Comparison of ENCODE assay signal across 1 cellular context in the genomic region with DNA sequence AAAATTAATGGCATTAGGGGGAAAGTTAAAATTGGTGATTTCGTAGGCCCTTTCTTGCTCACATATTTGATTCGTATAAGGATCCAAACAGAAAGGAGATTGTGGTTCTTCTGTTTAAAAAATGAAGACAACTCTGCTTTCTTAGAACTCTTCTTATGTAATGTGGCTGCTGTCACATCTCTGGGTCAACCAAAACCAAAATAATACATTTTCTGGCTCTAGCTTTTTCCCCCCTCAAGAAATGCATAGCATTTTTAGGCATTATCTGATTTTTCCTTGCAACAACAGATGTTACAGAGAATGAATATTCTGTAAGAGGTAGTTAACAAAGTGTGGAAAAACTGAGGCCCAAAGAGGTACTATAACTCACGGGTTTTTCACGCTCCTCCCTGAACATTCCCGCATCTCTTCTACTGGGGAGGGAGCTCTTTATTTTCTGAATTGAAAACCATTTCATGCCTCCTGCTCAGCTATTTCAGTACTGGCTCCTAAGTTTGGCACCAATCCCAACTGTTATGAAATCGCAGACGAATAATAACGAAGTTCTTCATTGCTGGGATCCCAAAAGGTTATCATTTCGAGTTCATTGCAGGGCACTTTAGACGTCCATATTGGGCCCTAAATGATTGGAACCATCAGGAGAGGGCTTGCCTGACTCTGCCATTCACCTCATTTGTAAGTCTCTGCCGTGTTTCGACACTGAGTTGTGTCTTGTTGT.
TF ChIP-seq lines count a peak whose summit lies in the region.

No MANE protein-coding gene starts in this region.

TF ChIP-seq in H1, 55 proteins besides CTCF, POLR2A, EP300 and RAD21:
- no peak for TF ChIP-seq ASH2L (IDR thresholded peaks at IDR 0.05; ENCODE audit: low read length)
- TF ChIP-seq, protein P1, sequence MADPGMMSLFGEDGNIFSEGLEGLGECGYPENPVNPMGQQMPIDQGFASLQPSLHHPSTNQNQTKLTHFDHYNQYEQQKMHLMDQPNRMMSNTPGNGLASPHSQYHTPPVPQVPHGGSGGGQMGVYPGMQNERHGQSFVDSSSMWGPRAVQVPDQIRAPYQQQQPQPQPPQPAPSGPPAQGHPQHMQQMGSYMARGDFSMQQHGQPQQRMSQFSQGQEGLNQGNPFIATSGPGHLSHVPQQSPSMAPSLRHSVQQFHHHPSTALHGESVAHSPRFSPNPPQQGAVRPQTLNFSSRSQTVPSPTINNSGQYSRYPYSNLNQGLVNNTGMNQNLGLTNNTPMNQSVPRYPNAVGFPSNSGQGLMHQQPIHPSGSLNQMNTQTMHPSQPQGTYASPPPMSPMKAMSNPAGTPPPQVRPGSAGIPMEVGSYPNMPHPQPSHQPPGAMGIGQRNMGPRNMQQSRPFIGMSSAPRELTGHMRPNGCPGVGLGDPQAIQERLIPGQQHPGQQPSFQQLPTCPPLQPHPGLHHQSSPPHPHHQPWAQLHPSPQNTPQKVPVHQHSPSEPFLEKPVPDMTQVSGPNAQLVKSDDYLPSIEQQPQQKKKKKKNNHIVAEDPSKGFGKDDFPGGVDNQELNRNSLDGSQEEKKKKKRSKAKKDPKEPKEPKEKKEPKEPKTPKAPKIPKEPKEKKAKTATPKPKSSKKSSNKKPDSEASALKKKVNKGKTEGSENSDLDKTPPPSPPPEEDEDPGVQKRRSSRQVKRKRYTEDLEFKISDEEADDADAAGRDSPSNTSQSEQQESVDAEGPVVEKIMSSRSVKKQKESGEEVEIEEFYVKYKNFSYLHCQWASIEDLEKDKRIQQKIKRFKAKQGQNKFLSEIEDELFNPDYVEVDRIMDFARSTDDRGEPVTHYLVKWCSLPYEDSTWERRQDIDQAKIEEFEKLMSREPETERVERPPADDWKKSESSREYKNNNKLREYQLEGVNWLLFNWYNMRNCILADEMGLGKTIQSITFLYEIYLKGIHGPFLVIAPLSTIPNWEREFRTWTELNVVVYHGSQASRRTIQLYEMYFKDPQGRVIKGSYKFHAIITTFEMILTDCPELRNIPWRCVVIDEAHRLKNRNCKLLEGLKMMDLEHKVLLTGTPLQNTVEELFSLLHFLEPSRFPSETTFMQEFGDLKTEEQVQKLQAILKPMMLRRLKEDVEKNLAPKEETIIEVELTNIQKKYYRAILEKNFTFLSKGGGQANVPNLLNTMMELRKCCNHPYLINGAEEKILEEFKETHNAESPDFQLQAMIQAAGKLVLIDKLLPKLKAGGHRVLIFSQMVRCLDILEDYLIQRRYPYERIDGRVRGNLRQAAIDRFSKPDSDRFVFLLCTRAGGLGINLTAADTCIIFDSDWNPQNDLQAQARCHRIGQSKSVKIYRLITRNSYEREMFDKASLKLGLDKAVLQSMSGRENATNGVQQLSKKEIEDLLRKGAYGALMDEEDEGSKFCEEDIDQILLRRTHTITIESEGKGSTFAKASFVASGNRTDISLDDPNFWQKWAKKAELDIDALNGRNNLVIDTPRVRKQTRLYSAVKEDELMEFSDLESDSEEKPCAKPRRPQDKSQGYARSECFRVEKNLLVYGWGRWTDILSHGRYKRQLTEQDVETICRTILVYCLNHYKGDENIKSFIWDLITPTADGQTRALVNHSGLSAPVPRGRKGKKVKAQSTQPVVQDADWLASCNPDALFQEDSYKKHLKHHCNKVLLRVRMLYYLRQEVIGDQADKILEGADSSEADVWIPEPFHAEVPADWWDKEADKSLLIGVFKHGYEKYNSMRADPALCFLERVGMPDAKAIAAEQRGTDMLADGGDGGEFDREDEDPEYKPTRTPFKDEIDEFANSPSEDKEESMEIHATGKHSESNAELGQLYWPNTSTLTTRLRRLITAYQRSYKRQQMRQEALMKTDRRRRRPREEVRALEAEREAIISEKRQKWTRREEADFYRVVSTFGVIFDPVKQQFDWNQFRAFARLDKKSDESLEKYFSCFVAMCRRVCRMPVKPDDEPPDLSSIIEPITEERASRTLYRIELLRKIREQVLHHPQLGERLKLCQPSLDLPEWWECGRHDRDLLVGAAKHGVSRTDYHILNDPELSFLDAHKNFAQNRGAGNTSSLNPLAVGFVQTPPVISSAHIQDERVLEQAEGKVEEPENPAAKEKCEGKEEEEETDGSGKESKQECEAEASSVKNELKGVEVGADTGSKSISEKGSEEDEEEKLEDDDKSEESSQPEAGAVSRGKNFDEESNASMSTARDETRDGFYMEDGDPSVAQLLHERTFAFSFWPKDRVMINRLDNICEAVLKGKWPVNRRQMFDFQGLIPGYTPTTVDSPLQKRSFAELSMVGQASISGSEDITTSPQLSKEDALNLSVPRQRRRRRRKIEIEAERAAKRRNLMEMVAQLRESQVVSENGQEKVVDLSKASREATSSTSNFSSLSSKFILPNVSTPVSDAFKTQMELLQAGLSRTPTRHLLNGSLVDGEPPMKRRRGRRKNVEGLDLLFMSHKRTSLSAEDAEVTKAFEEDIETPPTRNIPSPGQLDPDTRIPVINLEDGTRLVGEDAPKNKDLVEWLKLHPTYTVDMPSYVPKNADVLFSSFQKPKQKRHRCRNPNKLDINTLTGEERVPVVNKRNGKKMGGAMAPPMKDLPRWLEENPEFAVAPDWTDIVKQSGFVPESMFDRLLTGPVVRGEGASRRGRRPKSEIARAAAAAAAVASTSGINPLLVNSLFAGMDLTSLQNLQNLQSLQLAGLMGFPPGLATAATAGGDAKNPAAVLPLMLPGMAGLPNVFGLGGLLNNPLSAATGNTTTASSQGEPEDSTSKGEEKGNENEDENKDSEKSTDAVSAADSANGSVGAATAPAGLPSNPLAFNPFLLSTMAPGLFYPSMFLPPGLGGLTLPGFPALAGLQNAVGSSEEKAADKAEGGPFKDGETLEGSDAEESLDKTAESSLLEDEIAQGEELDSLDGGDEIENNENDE (IDR thresholded peaks at IDR 0.05; ENCODE audit: insufficient replicate concordance, low read length) = no peak
- no peak for TF ChIP-seq POU5F1 (IDR thresholded peaks at IDR 0.05; ENCODE audit: low read depth, low read length)
- TF ChIP-seq RXRA (IDR thresholded peaks at IDR 0.05; ENCODE audit: insufficient read depth, low read depth, low read length) = no peak
- TF ChIP-seq SP1 (IDR thresholded peaks at IDR 0.05; ENCODE audit: low read depth, low read length) = no peak
- no peak for TF ChIP-seq CHD2 (IDR thresholded peaks at IDR 0.05; ENCODE audit: low read length)
- no peak for TF ChIP-seq CREB1 (IDR thresholded peaks at IDR 0.05)
- TF ChIP-seq SIN3A (conservative IDR thresholded peaks at IDR 0.05 in 1 of 2, IDR thresholded peaks at IDR 0.05 in 1 of 2; ENCODE audit: low read depth in 1 of 2, low read length in 2 of 2) = no peak
- TF ChIP-seq SIRT6 (IDR thresholded peaks at IDR 0.05; ENCODE audit: low read length) = no peak
- no peak for TF ChIP-seq CBX8 (IDR thresholded peaks at IDR 0.05; ENCODE audit: borderline replicate concordance, low read depth, low read length)
- TF ChIP-seq TCF12 (IDR thresholded peaks at IDR 0.05; ENCODE audit: low read depth, low read length) = no peak
